ENCODE assay signal across 24 cellular contexts in genomic region chr17:15143524-15143923, GRCh38.
"Had no signal": no experiment of that assay in that cellular context is flagged by ENCODE, and none has a peak within 500 bp of the region (broad histone marks: within the 10 kb centered on the region; RNA-seq: fewer than 3 reads in every experiment).

No MANE protein-coding gene starts in this region.

- H3K4me1 Mint-ChIP-seq: memory B cell; neural progenitor cell; stimulated activated naive B cell treated with anti-CD40 and anti-IgM and Interleukin-4, amounts not matched to agents 10 μg/mL and 1 μg/mL and 100 μg/mL, for 72 hours had no signal

- H3K4me3 ChIP-seq: heart left ventricle, left ventricle myocardium inferior, lower lobe of right lung, neural progenitor cell, ovary, right atrium auricular region, sigmoid colon, skin epidermis, stomach, thoracic aorta had no signal

- H3K9me3 Mint-ChIP-seq: natural killer cell treated with Interleukin-12 subunit alpha and Interleukin-12 subunit beta and Interleukin-15 and Interleukin-18, amount 100 ng/mL, for 72 hours had no signal

- H3K36me3 Mint-ChIP-seq: memory B cell; natural killer cell treated with Interleukin-12 subunit alpha and Interleukin-12 subunit beta and Interleukin-15 and Interleukin-18, amount 100 ng/mL, for 72 hours; stimulated activated naive B cell treated with anti-CD40 and anti-IgM and Interleukin-4, amounts not matched to agents 10 μg/mL and 1 μg/mL and 100 μg/mL, for 72 hours had no signal

- H3K4me3 Mint-ChIP-seq: dendritic cell treated with granulocyte-macrophage colony-stimulating factor and Interleukin-4, amounts not matched to agents 40 ng/mL and 50 ng/mL, for 4 days; memory B cell; natural killer cell treated with Interleukin-12 subunit alpha and Interleukin-12 subunit beta and Interleukin-15 and Interleukin-18, amount 100 ng/mL, for 72 hours; neural progenitor cell; stimulated activated naive B cell treated with anti-CD40 and anti-IgM and Interleukin-4, amounts not matched to agents 10 μg/mL and 1 μg/mL and 100 μg/mL, for 72 hours had no signal

- H3K27me3 ChIP-seq: heart left ventricle, neural progenitor cell, ovary, right atrium auricular region, sigmoid colon had no signal

- H3K4me1 ChIP-seq: heart left ventricle, left ventricle myocardium inferior, lower lobe of right lung, right atrium auricular region, sigmoid colon, stomach had no signal

- H3K36me3 ChIP-seq: heart left ventricle, left ventricle myocardium inferior, lower lobe of right lung, neural progenitor cell, ovary, right atrium auricular region, sigmoid colon, stomach, thoracic aorta had no signal

- H3K27ac Mint-ChIP-seq: dendritic cell treated with granulocyte-macrophage colony-stimulating factor and Interleukin-4, amounts not matched to agents 40 ng/mL and 50 ng/mL, for 4 days; memory B cell; natural killer cell treated with Interleukin-12 subunit alpha and Interleukin-12 subunit beta and Interleukin-15 and Interleukin-18, amount 100 ng/mL, for 72 hours; neural progenitor cell; stimulated activated naive B cell treated with anti-CD40 and anti-IgM and Interleukin-4, amounts not matched to agents 10 μg/mL and 1 μg/mL and 100 μg/mL, for 72 hours had no signal

- ATAC-seq: heart left ventricle; left cardiac atrium; lower lobe of right lung; natural killer cell treated with Interleukin-12 subunit alpha and Interleukin-12 subunit beta and Interleukin-15 and Interleukin-18, amount 100 ng/mL, for 72 hours; stimulated activated naive B cell treated with anti-CD40 and anti-IgM and Interleukin-4, amounts not matched to agents 10 μg/mL and 1 μg/mL and 100 μg/mL, for 72 hours had no signal

- DNase-seq: erythroblast; heart left ventricle; hippocampal formation; kidney; left cardiac atrium; left ventricle myocardium inferior; lower lobe of right lung; midbrain; nucleus accumbens; ovary; sigmoid colon; stimulated activated CD4-positive, alpha-beta T cell treated with anti-CD3 and anti-CD28 coated beads, Interleukin-2, amount 100 ng/mL, for 24 hours; stimulated activated CD4-positive, alpha-beta T cell treated with anti-CD3 and anti-CD28 coated beads, Interleukin-4, amount 100 ng/mL, for 4 hours; stimulated activated naive B cell treated with anti-CD40 and anti-IgM and Interleukin-4, amounts not matched to agents 10 μg/mL and 1 μg/mL and 100 μg/mL, for 72 hours; stomach; substantia nigra; trophoblast cell had no signal

- H3K27ac ChIP-seq: heart left ventricle, left ventricle myocardium inferior, lower lobe of right lung, neural progenitor cell, ovary, right atrium auricular region, sigmoid colon, skin epidermis, stomach, thoracic aorta had no signal

- H3K9ac ChIP-seq: neural progenitor cell had no signal

- H3K9me3 ChIP-seq: heart left ventricle, left ventricle myocardium inferior, lower lobe of right lung, ovary, right atrium auricular region, sigmoid colon, stomach, thoracic aorta had no signal
